Comparison of ENCODE assay signal across 1 cellular context in genomic region chr11:44625759-44626523, GRCh38.
TF ChIP-seq lines count a peak whose summit lies in the region.

No MANE protein-coding gene starts in this region.

TF ChIP-seq in SK-N-SH treated with all-trans-retinoic acid at 6 μM for 48 hours, 23 proteins besides CTCF, POLR2A, EP300 and RAD21 (continued from another document):
- TF ChIP-seq POU6F1 (CRISPR knock-in tag; IDR thresholded peaks at IDR 0.05; ENCODE audit: borderline replicate concordance, low read depth) (no peak), CSDC2 (CRISPR knock-in tag; IDR thresholded peaks at IDR 0.05) (no peak), ZNF8 (CRISPR knock-in tag; IDR thresholded peaks at IDR 0.05) (no peak), ZNF70 (CRISPR knock-in tag; IDR thresholded peaks at IDR 0.05) (no peak), OSR1 (CRISPR knock-in tag; IDR thresholded peaks at IDR 0.05) (no peak)
